In the genomic region with DNA sequence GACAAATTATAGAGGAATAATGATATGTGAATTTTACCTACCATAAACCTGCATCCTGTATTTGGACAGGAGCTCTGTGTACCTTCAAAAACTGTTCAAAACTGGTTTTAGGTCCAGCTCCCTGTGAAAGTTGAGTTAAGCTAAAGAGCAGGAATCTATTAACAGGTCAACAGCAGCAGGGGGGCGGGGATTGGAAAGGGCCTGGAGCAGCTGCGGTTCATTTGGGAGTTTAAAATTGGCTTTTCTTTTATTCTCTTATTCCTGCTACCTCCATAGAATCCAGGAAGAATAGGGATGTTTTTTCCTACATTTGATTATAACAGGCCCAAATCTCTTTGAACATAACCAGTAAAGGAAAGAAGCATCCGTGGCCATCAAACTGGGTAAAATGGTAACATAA, we compare ENCODE assay signal across 9 cellular contexts. TPM values are rescaled to one million over a fixed set of nuclear protein-coding genes. Genes with fewer than 3 reads are reported as not detected.
DNase-seq lines count a peak whose midpoint lies in the region; ATAC-seq and TF ChIP-seq lines count a peak whose summit lies in the region.
"Had no signal": no experiment of that assay in that cellular context is flagged by ENCODE, and none has a peak within 500 bp of the region (broad histone marks: within the 10 kb centered on the region; RNA-seq: fewer than 3 reads in every experiment).

No MANE protein-coding gene starts in this region.

- WGBS in smooth muscle cell (ENCODE audit: low lambda C conversion rate): 19% methylated on average over 3 of the region's 3 CpGs

- H3K4me3 Mint-ChIP-seq in brain: peak overlapping the region; percentile 71 to 84 (median 80)

- H3K9ac ChIP-seq in HUES48 (ENCODE audit: low read depth, low read length): peak overlapping the region; percentile 61
- peak overlapping the region; percentile 79 for H3K9ac ChIP-seq in smooth muscle cell (ENCODE audit: low read depth)

- H3F3A ChIP-seq in smooth muscle cell (ENCODE audit: low read depth): no peaks in the 10 kb centered on the region

- no peaks in the 10 kb centered on the region for H3K27me3 ChIP-seq in HUES48 (ENCODE audit: control insufficient read depth, insufficient read depth, low read length)
- no peaks in the 10 kb centered on the region for H3K27me3 ChIP-seq in smooth muscle cell (ENCODE audit: low read depth)
- H3K27me3 ChIP-seq: vagina had no signal

- H3K9me3 ChIP-seq in HUES48 (ENCODE audit: control insufficient read depth, insufficient read depth, low read length) (peaks cover 16% of the 10 kb centered on the region), smooth muscle cell (replicated peaks; ENCODE audit: low read depth) (no peaks in the 10 kb centered on the region)
- H3K9me3 ChIP-seq: vagina had no signal

- no peak for ATAC-seq in HG03025 (IDR thresholded peaks at IDR 0.05; ENCODE audit: low FRiP score, unreplicated experiment)
- ATAC-seq in HG02678 (IDR thresholded peaks at IDR 0.05; ENCODE audit: unreplicated experiment): no peak

- peak overlapping the region; percentile 75 for H2AFZ ChIP-seq in smooth muscle cell (ENCODE audit: low read depth)

- H3K4me1 ChIP-seq in HUES48 (ENCODE audit: control insufficient read depth, insufficient read depth, low read length): peaks cover 26% of the 10 kb centered on the region
- H3K4me1 ChIP-seq in smooth muscle cell (ENCODE audit: low read depth): peaks cover 34% of the 10 kb centered on the region
- H3K4me1 ChIP-seq: vagina had no signal

- H3K79me2 ChIP-seq in smooth muscle cell (ENCODE audit: low read depth): no peaks in the 10 kb centered on the region

- no peaks in the 10 kb centered on the region for H4K20me1 ChIP-seq in smooth muscle cell (ENCODE audit: low read depth)

- no peaks in the 10 kb centered on the region for H3K27me3 Mint-ChIP-seq in brain

- peak overlapping the region; percentile 56 for H3K4me2 ChIP-seq in smooth muscle cell

- peaks cover 15 to 28% (median 18%) of the 10 kb centered on the region in 5 experiments for H3K9me3 Mint-ChIP-seq in brain

- H3K4me3 ChIP-seq in HUES48 (ENCODE audit: low read depth, low read length) (0 out of 2 replicates have a peak overlapping the region, but pooled peaks have one; percentile 1), smooth muscle cell (no peak overlapping the region)
- H3K4me3 ChIP-seq: vagina had no signal

- peaks cover 45% of the 10 kb centered on the region for H3K4me1 Mint-ChIP-seq in brain

- H3K27ac ChIP-seq in HUES48 (ENCODE audit: low read depth, low read length) (peak overlapping the region; percentile 89), smooth muscle cell (ENCODE audit: low read depth) (peak overlapping the region; percentile 94)
- H3K27ac ChIP-seq: vagina had no signal

- TF ChIP-seq CTCF in brain (conservative IDR thresholded peaks at IDR 0.05) (no peak), smooth muscle cell (IDR thresholded peaks at IDR 0.05; ENCODE audit: borderline replicate concordance, insufficient read depth, poor library complexity, severe bottlenecking) (no peak)

- DNase-seq in islet precursor cell (peak; percentile 78), smooth muscle cell (lab: John Stamatoyannopoulos, UW; ENCODE audit: unreplicated experiment) (no peak), NCI-H2081 treated with DMSO at 0.1 percent for 48 hours (lab: John Stamatoyannopoulos, UW) (no peak)
- DNase-seq: NCI-H187 had no signal

- H3K36me3 ChIP-seq in HUES48 (ENCODE audit: control insufficient read depth, insufficient read depth, low read length) (no peaks in the 10 kb centered on the region), smooth muscle cell (ENCODE audit: low read depth) (no peaks in the 10 kb centered on the region)
- H3K36me3 ChIP-seq: vagina had no signal

- H3K36me3 Mint-ChIP-seq in brain: peaks cover 16% of the 10 kb centered on the region

- H3K27ac Mint-ChIP-seq in brain: peak overlapping the region; percentile 95 to 98 (median 98)

RNA-seq across cellular contexts. Expression of a gene that starts 23.8 kb away (rescaled TPM):
- polyA plus RNA-seq in brain (ENCODE audit: insufficient read depth, low read depth, low replicate concordance) (30.9 TPM), smooth muscle cell (10.0 and 22.3 TPM in 2 replicates)
- 25.2 and 31.9 TPM in 2 replicates for total RNA-seq in smooth muscle cell

RNA-seq across cellular contexts. Expression of a gene that starts 37.9 kb away (rescaled TPM):
- polyA plus RNA-seq in brain (ENCODE audit: insufficient read depth, low read depth, low replicate concordance) (not detected), smooth muscle cell (not detected in 2 replicates)
- total RNA-seq in smooth muscle cell: not detected in 2 replicates
- total RNA-seq: vagina had no signal
